In genomic region chr7:134916428-134916883, GRCh38 we compare ENCODE assay signal across 15 cellular contexts.
"Had no signal": no experiment of that assay in that cellular context is flagged by ENCODE, and none has a peak within 500 bp of the region (broad histone marks: within the 10 kb centered on the region; RNA-seq: fewer than 3 reads in every experiment).

No MANE protein-coding gene starts in this region.

- H3K36me3 ChIP-seq: lower lobe of right lung had no signal

- H3K79me2 ChIP-seq: parathyroid adenoma had no signal

- H3K9me3 ChIP-seq: lower lobe of right lung had no signal

- H3K4me3 ChIP-seq: lower lobe of right lung had no signal

- H2AFZ ChIP-seq: parathyroid adenoma had no signal

- DNase-seq: activated CD4-positive, alpha-beta T cell treated with anti-CD3 and anti-CD28 coated beads, Interleukin-2, amount 50 U/mL, for 48 hours; activated CD4-positive, CD25-positive, alpha-beta regulatory T cell treated with anti-CD3 and anti-CD28 coated beads, Interleukin-2, amount 50 U/mL, for 72 hours; activated gamma-delta T cell treated with Interleukin-2 at 50 U/mL for 16 hours; activated naive CD8-positive, alpha-beta T cell treated with anti-CD3 and anti-CD28 coated beads for 36 hours; activated T-cell treated with anti-CD3 and anti-CD28 coated beads, Interleukin-2, amount 50 U/mL, for 48 hours; anterior cingulate cortex; effector CD4-positive, alpha-beta T cell; left cardiac atrium; lower lobe of right lung; midbrain; naive B cell; stimulated activated CD4-positive, alpha-beta T cell treated with anti-CD3 and anti-CD28 coated beads, Interleukin-1b, Interleukin-23, amount 100 ng/mL, for 48 hours; stimulated activated naive B cell treated with anti-CD40 and anti-IgM and Interleukin-4, amounts not matched to agents 10 μg/mL and 1 μg/mL and 100 μg/mL, for 72 hours; T-helper 2 cell had no signal

- H3K4me1 ChIP-seq: parathyroid adenoma had no signal

- H3K27ac ChIP-seq: lower lobe of right lung, parathyroid adenoma had no signal

- H3K9ac ChIP-seq: parathyroid adenoma had no signal
